ENCODE assay signal across 22 cellular contexts in the genomic region with DNA sequence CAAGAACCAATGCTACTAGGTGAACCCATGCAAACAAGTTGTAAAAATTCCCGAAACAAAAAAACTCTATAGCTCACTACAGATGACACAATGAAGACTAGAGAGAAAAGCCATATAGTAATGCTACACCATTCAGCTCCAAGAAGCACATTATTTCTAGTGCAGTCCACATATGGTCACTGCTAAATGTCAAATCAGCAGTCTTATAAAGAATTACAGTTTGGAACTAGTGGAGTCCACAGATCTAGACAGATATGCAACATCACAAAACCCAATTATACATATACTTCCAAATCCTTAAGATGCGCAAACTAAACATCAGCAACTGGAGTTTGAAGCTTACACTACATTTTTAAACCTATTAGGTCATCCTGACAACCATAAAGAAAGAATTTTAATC. TPM values are rescaled to one million over a fixed set of nuclear protein-coding genes. Genes with fewer than 3 reads are reported as not detected.
DNase-seq lines count a peak whose midpoint lies in the region; ATAC-seq, FAIRE-seq and TF ChIP-seq lines count a peak whose summit lies in the region.
"Had no signal": no experiment of that assay in that cellular context is flagged by ENCODE, and none has a peak within 500 bp of the region (broad histone marks: within the 10 kb centered on the region; RNA-seq: fewer than 3 reads in every experiment).

No MANE protein-coding gene starts in this region.

- no peak overlapping the region for H4K8ac ChIP-seq in H9 (replicated peaks; ENCODE audit: insufficient read length, low read depth, low read length)

- POLR2A ChIA-PET in K562 (lab: Yijun Ruan, JAX) = interaction anchor here (0.6 to 1.1 kb wide), 3 partner anchors 9 to 50 kb away, joined by 3 read pairs; no protein-coding TSS in a partner anchor

- no peak overlapping the region for H3K4me2 ChIP-seq in H9 (ENCODE audit: insufficient read depth, insufficient read length, low read length)
- no peak overlapping the region for H3K4me2 ChIP-seq in K562 (ENCODE audit: insufficient read depth, low read length)
- no peak overlapping the region for H3K4me2 ChIP-seq in smooth muscle cell

- peak overlapping the region; percentile 5 for H3K27ac Mint-ChIP-seq in activated naive CD8-positive, alpha-beta T cell
- H3K27ac Mint-ChIP-seq in activated naive CD8-positive, alpha-beta T cell treated with anti-CD3 and anti-CD28 coated beads, Interleukin-2, amount 50 U/mL, for 24 hours = no peak overlapping the region
- peak overlapping the region in 1 of 3 experiments; percentile 30; a peak in 2 of 7 replicates for H3K27ac Mint-ChIP-seq in H9
- H3K27ac Mint-ChIP-seq: CD4-positive, CD25-positive, alpha-beta regulatory T cell; IgD-negative memory B cell had no signal

- no peak overlapping the region for H3K4me3 ChIP-seq in K562
- H3K4me3 ChIP-seq in smooth muscle cell = no peak overlapping the region
- no peak overlapping the region for H3K4me3 ChIP-seq in coronary artery

- no peaks in the 10 kb centered on the region for H3K23me2 ChIP-seq in H9 (ENCODE audit: insufficient read length, low read depth, low read length, poor library complexity, severe bottlenecking)

- TF ChIP-seq CTCF in H9 (conservative IDR thresholded peaks at IDR 0.05) = no peak
- no peak for TF ChIP-seq CTCF in K562 (IDR thresholded peaks at IDR 0.05 in 2 of 3, conservative IDR thresholded peaks at IDR 0.05 in 1 of 3; ENCODE audit: insufficient read depth in 2 of 3, low read depth in 1 of 3, low read length in 3 of 3)
- TF ChIP-seq CTCF in smooth muscle cell (IDR thresholded peaks at IDR 0.05; ENCODE audit: borderline replicate concordance, insufficient read depth, poor library complexity, severe bottlenecking) = no peak
- TF ChIP-seq CTCF in coronary artery (IDR thresholded peaks at IDR 0.05) = no peak

- H3K9me3 ChIP-seq in H9 (ENCODE audit: control insufficient read depth, low read depth, low read length) = no peaks in the 10 kb centered on the region
- no peaks in the 10 kb centered on the region for H3K9me3 ChIP-seq in K562 (replicated peaks; ENCODE audit: control insufficient read depth, insufficient read depth, low read depth, low read length)
- no peaks in the 10 kb centered on the region for H3K9me3 ChIP-seq in smooth muscle cell (replicated peaks; ENCODE audit: low read depth)
- H3K9me3 ChIP-seq: BE2C had no signal

- no peak for TF ChIP-seq RAD21 in K562 (CRISPR knock-in tag; conservative IDR thresholded peaks at IDR 0.05 in 1 of 2, IDR thresholded peaks at IDR 0.05 in 1 of 2)

- no peak overlapping the region for H3K4me3 Mint-ChIP-seq in activated naive CD8-positive, alpha-beta T cell
- H3K4me3 Mint-ChIP-seq in activated naive CD8-positive, alpha-beta T cell treated with anti-CD3 and anti-CD28 coated beads, Interleukin-2, amount 50 U/mL, for 24 hours = no peak overlapping the region
- H3K4me3 Mint-ChIP-seq in H9 = no peak overlapping the region
- H3K4me3 Mint-ChIP-seq: CD4-positive, CD25-positive, alpha-beta regulatory T cell; CD8-positive, alpha-beta memory T cell; IgD-negative memory B cell had no signal

- H3K36me3 Mint-ChIP-seq in activated naive CD8-positive, alpha-beta T cell = peaks cover 3% of the 10 kb centered on the region
- H3K36me3 Mint-ChIP-seq in activated naive CD8-positive, alpha-beta T cell treated with anti-CD3 and anti-CD28 coated beads, Interleukin-2, amount 50 U/mL, for 24 hours (ENCODE audit: low read depth) = peaks cover 20% of the 10 kb centered on the region
- peaks cover 0 to 16% (median 13%) of the 10 kb centered on the region in 3 experiments; a peak in 4 of 7 replicates for H3K36me3 Mint-ChIP-seq in H9 (ENCODE audit: insufficient read depth in 1 of 3, low read depth in 3 of 3)

- H3K27me3 Mint-ChIP-seq in activated naive CD8-positive, alpha-beta T cell = no peaks in the 10 kb centered on the region
- no peaks in the 10 kb centered on the region for H3K27me3 Mint-ChIP-seq in activated naive CD8-positive, alpha-beta T cell treated with anti-CD3 and anti-CD28 coated beads, Interleukin-2, amount 50 U/mL, for 24 hours
- no peaks in the 10 kb centered on the region for H3K27me3 Mint-ChIP-seq in H9 (ENCODE audit: low read depth)
- H3K27me3 Mint-ChIP-seq: CD4-positive, CD25-positive, alpha-beta regulatory T cell; CD8-positive, alpha-beta memory T cell; IgD-negative memory B cell had no signal

- DNase-seq in activated naive CD8-positive, alpha-beta T cell treated with anti-CD3 and anti-CD28 coated beads, Interleukin-2, amount 50 U/mL, for 24 hours = no peak
- DNase-seq in H9 (no peak), K562 (ENCODE audit: extremely low read depth in 1 of 4, low spot score in 3 of 4) (no peak), smooth muscle cell (lab: John Stamatoyannopoulos, UW; ENCODE audit: unreplicated experiment) (no peak), AML-193 (lab: John Stamatoyannopoulos, UW) (no peak), coronary artery (ENCODE audit: low spot score) (no peak)
- DNase-seq: 8988T; BE2C; C1 segment of cervical spinal cord; CD4-positive, CD25-positive, alpha-beta regulatory T cell; CD8-positive, alpha-beta memory T cell; COR-L47; DMS 273 treated with DMSO at 0.1 percent for 48 hours; DMS53; DND-41; HCEC 1CT; KG1 had no signal

- H3K9ac ChIP-seq in H9 (ENCODE audit: extremely low read depth, insufficient read length, low read length) = no peak overlapping the region
- H3K9ac ChIP-seq in K562 (ENCODE audit: insufficient read depth in 1 of 2, low read depth in 2 of 2, low read length in 2 of 2) = no peak overlapping the region
- H3K9ac ChIP-seq in smooth muscle cell (ENCODE audit: low read depth) = no peak overlapping the region

- peaks cover 3% of the 10 kb centered on the region for H3F3A ChIP-seq in smooth muscle cell (ENCODE audit: low read depth)

- H3K9me1 ChIP-seq in K562 (ENCODE audit: control insufficient read depth, insufficient read depth, low read length) = no peaks in the 10 kb centered on the region

- no peak overlapping the region for H2BK15ac ChIP-seq in H9 (ENCODE audit: low read depth, low read length)

- peaks cover 5% of the 10 kb centered on the region for H3K79me1 ChIP-seq in H9 (ENCODE audit: insufficient read depth, low read depth, low read length, poor library complexity, severe bottlenecking)

- H2BK120ac ChIP-seq in H9 (ENCODE audit: low read depth, low read length, poor library complexity, severe bottlenecking) = no peak overlapping the region

- H3K36me3 ChIP-seq in K562 (ENCODE audit: control insufficient read depth, insufficient read depth, low read length) (peaks cover 16% of the 10 kb centered on the region; the same call in 2 of the 3 replicates), smooth muscle cell (ENCODE audit: low read depth) (peaks cover 6% of the 10 kb centered on the region)

- H3K14ac ChIP-seq in H9 (ENCODE audit: insufficient read depth, low read length) = no peak overlapping the region

- ATAC-seq in activated naive CD8-positive, alpha-beta T cell treated with anti-CD3 and anti-CD28 coated beads, Interleukin-2, amount 50 U/mL, for 24 hours = no peak
- no peak for ATAC-seq in K562
- no peak for ATAC-seq in GM21367 (IDR thresholded peaks at IDR 0.05; ENCODE audit: unreplicated experiment)

- H3K27ac ChIP-seq in H9 (ENCODE audit: insufficient read length, low read depth, low read length) (peak overlapping the region; percentile 23), K562 (ENCODE audit: extremely low read depth, low read depth, low read length) (no peak overlapping the region), smooth muscle cell (ENCODE audit: low read depth) (peak overlapping the region; percentile 11), coronary artery (no peak overlapping the region)
- H3K27ac ChIP-seq: HL-60 had no signal

- H2BK5ac ChIP-seq in H9 (ENCODE audit: insufficient read length, low read length) = no peak overlapping the region

- H3K79me2 ChIP-seq in H9 (ENCODE audit: insufficient read depth, low read length) (peaks cover 2% of the 10 kb centered on the region; the same call in 1 of the 2 replicates), K562 (ENCODE audit: control insufficient read depth, insufficient read depth, low read length) (peaks cover 54% of the 10 kb centered on the region), smooth muscle cell (ENCODE audit: low read depth) (peaks cover 94% of the 10 kb centered on the region)

- BruUV-seq in K562 (replicated peaks; lab: Mats Ljungman, UMichigan) = no TSS peak

- H2BK12ac ChIP-seq in H9 (ENCODE audit: insufficient read length, low read depth, low read length) = no peak overlapping the region

- H4K20me1 ChIP-seq in H9 (ENCODE audit: control insufficient read depth, insufficient read depth, insufficient read length) (no peaks in the 10 kb centered on the region), K562 (replicated peaks; ENCODE audit: control insufficient read depth, insufficient read depth, low read length) (no peaks in the 10 kb centered on the region), smooth muscle cell (ENCODE audit: low read depth) (peaks cover 93% of the 10 kb centered on the region)

- no peak overlapping the region for H2BK20ac ChIP-seq in H9 (ENCODE audit: low read depth, low read length, poor library complexity, severe bottlenecking)

- H3K9me3 Mint-ChIP-seq in activated naive CD8-positive, alpha-beta T cell (ENCODE audit: low read depth) = no peaks in the 10 kb centered on the region
- no peaks in the 10 kb centered on the region for H3K9me3 Mint-ChIP-seq in activated naive CD8-positive, alpha-beta T cell treated with anti-CD3 and anti-CD28 coated beads, Interleukin-2, amount 50 U/mL, for 24 hours
- H3K9me3 Mint-ChIP-seq in H9 = no peaks in the 10 kb centered on the region
- H3K9me3 Mint-ChIP-seq: CD4-positive, CD25-positive, alpha-beta regulatory T cell; CD8-positive, alpha-beta memory T cell; IgD-negative memory B cell had no signal

- H3K27me3 ChIP-seq in H9 (ENCODE audit: insufficient read depth, low read length) (no peaks in the 10 kb centered on the region), K562 (ENCODE audit: control insufficient read depth in 2 of 2, insufficient read depth in 2 of 2, low read length in 2 of 2) (no peaks in the 10 kb centered on the region), smooth muscle cell (ENCODE audit: low read depth) (no peaks in the 10 kb centered on the region)
- H3K27me3 ChIP-seq: BE2C had no signal

- CTCF ChIA-PET in K562 (lab: Yijun Ruan, JAX; ENCODE audit: low intra/inter-chr PET ratio) = no interaction called here

- no peak overlapping the region for H3K18ac ChIP-seq in H9 (ENCODE audit: insufficient read length, low read depth, low read length)

- H3K4me1 ChIP-seq in H9 (ENCODE audit: insufficient read depth, low read length) (no peaks in the 10 kb centered on the region), K562 (replicated peaks in 1 of 2; ENCODE audit: control insufficient read depth in 2 of 2, insufficient read depth in 2 of 2, low read length in 2 of 2) (0 out of 5 replicates have a peak, but pooled peaks cover 0 to 2% of the 10 kb centered on the region in 2 experiments), smooth muscle cell (ENCODE audit: low read depth) (no peaks in the 10 kb centered on the region)

- TF ChIP-seq POLR2A in K562 (conservative IDR thresholded peaks at IDR 0.05) = no peak

- TF ChIP-seq EP300 in K562 (IDR thresholded peaks at IDR 0.05; ENCODE audit: low read length) = no peak

- in situ Hi-C loops in K562 (cut with MboI) = no loop called here

- WGBS in H9 (ENCODE audit: extremely low coverage, insufficient read length, low lambda C conversion rate) = no CpG with 5 or more reads among the region's 2 CpGs
- WGBS in K562 (ENCODE audit: insufficient coverage, low coverage, missing lambda C conversion rate) = 87% methylated on average over 2 of the region's 2 CpGs
- 90% methylated on average over 2 of the region's 2 CpGs for WGBS in smooth muscle cell (ENCODE audit: low lambda C conversion rate)

- H2AK5ac ChIP-seq in H9 (ENCODE audit: insufficient read length, low read length) = no peak overlapping the region

- H3K56ac ChIP-seq in H9 (ENCODE audit: insufficient read length, low read depth, low read length) = no peak overlapping the region

- H4K5ac ChIP-seq in H9 (ENCODE audit: insufficient read length, low read depth, low read length) = no peak overlapping the region

- H2AFZ ChIP-seq in H9 (ENCODE audit: low read length) = no peak overlapping the region
- H2AFZ ChIP-seq in K562 (ENCODE audit: low read depth, low read length) = no peak overlapping the region
- H2AFZ ChIP-seq in smooth muscle cell (ENCODE audit: low read depth) = no peak overlapping the region

- H4K91ac ChIP-seq in H9 (ENCODE audit: insufficient read length, low read depth, low read length) = no peak overlapping the region

- H3K4me1 Mint-ChIP-seq in activated naive CD8-positive, alpha-beta T cell (ENCODE audit: low read depth) = peaks cover 36% of the 10 kb centered on the region
- peaks cover 20% of the 10 kb centered on the region for H3K4me1 Mint-ChIP-seq in activated naive CD8-positive, alpha-beta T cell treated with anti-CD3 and anti-CD28 coated beads, Interleukin-2, amount 50 U/mL, for 24 hours
- H3K4me1 Mint-ChIP-seq in H9 = peaks cover 8 to 14% of the 10 kb centered on the region in 2 experiments; a peak in 3 of 4 replicates

- no peak overlapping the region for H3K4ac ChIP-seq in H9 (ENCODE audit: low read depth, low read length)

- no peak overlapping the region for H3K23ac ChIP-seq in H9 (ENCODE audit: insufficient read length, low read depth, low read length)

- no peak overlapping the region for H3T11ph ChIP-seq in H9 (ENCODE audit: low read length)

- intact Hi-C loops in K562 (cut with micrococcal nuclease) = no loop called here

- no peak for FAIRE-seq in K562 (lab: Jason Lieb, UNC)
- FAIRE-seq: H1 had no signal

RNA-seq across cellular contexts. Expression of gene GPATCH8, which starts 33.5 kb away (rescaled TPM):
- total RNA-seq in H9 (2021) (49.1 and 51.5 TPM in 2 replicates), K562 (2014; rRNA removed) (11.6 and 12.5 TPM in 2 replicates), K562 (2014; rRNA removed; fragmentation: Illumina TruSeq; extraction: Trizol) (12.7 and 16.6 TPM in 2 replicates), K562 (2015; rRNA removed; fragmentation: Illumina TruSeq; extraction: Trizol) (12.9 and 14.1 TPM in 2 replicates), K562 (2021) (25.6 and 29.6 TPM in 2 replicates), smooth muscle cell (17.6 and 20.2 TPM in 2 replicates)
- 35.5 and 88.3 TPM in 2 replicates for total RNA-seq in K562 (2011; cell fraction: chromatin; rRNA removed; ENCODE audit: low replicate concordance)
- 15.8 and 25.9 TPM in 2 replicates for total RNA-seq in K562 (2011; cell fraction: nucleolus; rRNA removed)
- 46.9 and 79.0 TPM in 2 replicates for total RNA-seq in K562 (2011; cell fraction: nucleoplasm; rRNA removed)
- polyA plus RNA-seq in K562 (2011; rRNA removed) (10.6 and 17.3 TPM in 2 replicates), K562 (2014; fragmentation: Illumina TruSeq; extraction: Trizol) (22.2 and 24.8 TPM in 2 replicates), K562 (2014; fragmentation: Nextera tagmentation; extraction: Ambion mirVana) (10 to 100 TPM; 12.0 to 13.2 TPM), K562 (2014; rRNA removed) (14.5 and 15.6 TPM in 2 replicates), smooth muscle cell (25.0 and 34.3 TPM in 2 replicates)
- 7.8 and 9.3 TPM in 2 replicates for polyA plus RNA-seq in K562 (2011; cell fraction: cytosol; rRNA removed)
- 17.6 and 18.6 TPM in 2 replicates for polyA plus RNA-seq in K562 (2011; cell fraction: nucleus; rRNA removed)
- 14.7 and 15.0 TPM in 2 replicates for polyA plus RNA-seq in K562 (2012)
- 29.9 and 35.0 TPM in 2 replicates for polyA minus RNA-seq in K562 (2011; rRNA and poly(A)+ RNA removed)
- 12.0 and 17.7 TPM in 2 replicates for polyA minus RNA-seq in K562 (2011; cell fraction: cytosol; rRNA and poly(A)+ RNA removed)
- 11.8 and 15.6 TPM in 2 replicates for polyA minus RNA-seq in K562 (2011; cell fraction: nucleus; rRNA and poly(A)+ RNA removed)

Comparison
In these comparisons a context has a peak if more than half of its experiments do, and no peak if none do; other contexts are left out.
1. H3K27ac ChIP-seq: peak in H9 (single experiment) and smooth muscle cell (single experiment); none in K562 (single experiment) and coronary artery (0 of 2).